Comparison of ENCODE assay signal across 12 cellular contexts in genomic region chr5:10018670-10019069, GRCh38.
A peak's percentile ranks its signal among the peaks of the same experiment; 100 is the strongest.
DNase-seq lines count a peak whose midpoint lies in the region; ATAC-seq and TF ChIP-seq lines count a peak whose summit lies in the region.
"Had no signal": no experiment of that assay in that cellular context is flagged by ENCODE, and none has a peak within 500 bp of the region (broad histone marks: within the 10 kb centered on the region; RNA-seq: fewer than 3 reads in every experiment).

No MANE protein-coding gene starts in this region.

- ATAC-seq in GM18520 (IDR thresholded peaks at IDR 0.05; ENCODE audit: unreplicated experiment) = no peak
- ATAC-seq: activated CD8-positive, alpha-beta T cell treated with anti-CD3 and anti-CD28 coated beads, Interleukin-2, amount 10 ng/mL, durations not matched to agents 7 days and 5 days had no signal

- DNase-seq in AG10803 (ENCODE audit: low read depth) = peak; percentile 81
- DNase-seq in LHCN-M2 (ENCODE audit: low read depth) = peak; percentile 66
- peak; percentile 81 to 94 for DNase-seq in cardiac fibroblast (ENCODE audit: low read depth in 2 of 2)
- DNase-seq in mesendoderm = peak; percentile 23
- no peak for DNase-seq in NCI-H774 (lab: John Stamatoyannopoulos, UW)
- DNase-seq in DMS 273 treated with DMSO at 0.1 percent for 48 hours (lab: John Stamatoyannopoulos, UW) = no peak
- DNase-seq in islet precursor cell = no peak
- DNase-seq: activated CD8-positive, alpha-beta T cell treated with anti-CD3 and anti-CD28 coated beads, Interleukin-2, amount 10 ng/mL, durations not matched to agents 7 days and 5 days; CD4-positive, CD25-positive, alpha-beta regulatory T cell; NCI-H2029 treated with DMSO at 0.1 percent for 48 hours; stimulated activated CD8-positive, alpha-beta memory T cell treated with anti-CD3 and anti-CD28 coated beads, Interleukin-4, amount 100 ng/mL, for 48 hours had no signal

- no peak overlapping the region for H3K23ac ChIP-seq in mesendoderm (ENCODE audit: low read length)

- H3K4me1 ChIP-seq in mesendoderm (ENCODE audit: control insufficient read depth, low read depth, low read length) = no peaks in the 10 kb centered on the region

- H2AK5ac ChIP-seq in mesendoderm (ENCODE audit: low read length) = no peak overlapping the region

- no peak overlapping the region for H2BK120ac ChIP-seq in mesendoderm (ENCODE audit: low read depth, low read length)

- H3K79me1 ChIP-seq in mesendoderm (ENCODE audit: low read length) = no peaks in the 10 kb centered on the region

- H3K4me3 ChIP-seq in AG10803 (ENCODE audit: low read length) = no peak overlapping the region
- no peak overlapping the region for H3K4me3 ChIP-seq in cardiac fibroblast (replicated peaks in 1 of 2; ENCODE audit: low read depth in 2 of 2, low read length in 2 of 2)
- H3K4me3 ChIP-seq in mesendoderm (ENCODE audit: low read length) = no peak overlapping the region

- no peak overlapping the region for H4K5ac ChIP-seq in mesendoderm (ENCODE audit: low read length)

- H3K27ac ChIP-seq in mesendoderm (ENCODE audit: low read depth, low read length) = no peak overlapping the region

- no peak overlapping the region for H3K18ac ChIP-seq in mesendoderm (ENCODE audit: low read length)

- H3K56ac ChIP-seq in mesendoderm (ENCODE audit: low read length) = no peak overlapping the region

- no CpG with 5 or more reads among the region's 3 CpGs for WGBS in mesendoderm (ENCODE audit: extremely low coverage, insufficient coverage, low lambda C conversion rate)

- TF ChIP-seq CTCF in AG10803 (conservative IDR thresholded peaks at IDR 0.05; ENCODE audit: low read length) (no peak), cardiac fibroblast (IDR thresholded peaks at IDR 0.05; ENCODE audit: low read depth, low read length) (no peak)

- H3K79me2 ChIP-seq in mesendoderm (ENCODE audit: control insufficient read depth, insufficient read depth, low read length) = no peaks in the 10 kb centered on the region

- no peaks in the 10 kb centered on the region for H3K36me3 ChIP-seq in mesendoderm (ENCODE audit: control insufficient read depth, insufficient read depth, low read length)

- no peak overlapping the region for H2BK5ac ChIP-seq in mesendoderm (ENCODE audit: low read length)

- peak overlapping the region; percentile 28 for H4K8ac ChIP-seq in mesendoderm (ENCODE audit: low read depth, low read length)

- no peak overlapping the region for H3K4me2 ChIP-seq in mesendoderm (ENCODE audit: low read length)

- no peak overlapping the region for H2BK15ac ChIP-seq in mesendoderm (replicated peaks; ENCODE audit: low read depth)

- no peak overlapping the region for H3K9ac ChIP-seq in mesendoderm (ENCODE audit: low read length)

- H3K4ac ChIP-seq in mesendoderm (ENCODE audit: low read depth, low read length) = no peak overlapping the region

- H3K27me3 ChIP-seq in mesendoderm (ENCODE audit: insufficient read depth, low read length, poor library complexity) = no peaks in the 10 kb centered on the region

Comparison
In these comparisons a context has a peak if more than half of its experiments do, and no peak if none do; other contexts are left out.
1. DNase-seq: peak in AG10803 (single experiment), LHCN-M2 (single experiment), cardiac fibroblast (2 of 2) and mesendoderm (single experiment); none in NCI-H774 (single experiment), DMS 273 treated with DMSO at 0.1 percent for 48 hours (single experiment) and islet precursor cell (single experiment).